ENCODE assay signal across 23 cellular contexts in the genomic region with DNA sequence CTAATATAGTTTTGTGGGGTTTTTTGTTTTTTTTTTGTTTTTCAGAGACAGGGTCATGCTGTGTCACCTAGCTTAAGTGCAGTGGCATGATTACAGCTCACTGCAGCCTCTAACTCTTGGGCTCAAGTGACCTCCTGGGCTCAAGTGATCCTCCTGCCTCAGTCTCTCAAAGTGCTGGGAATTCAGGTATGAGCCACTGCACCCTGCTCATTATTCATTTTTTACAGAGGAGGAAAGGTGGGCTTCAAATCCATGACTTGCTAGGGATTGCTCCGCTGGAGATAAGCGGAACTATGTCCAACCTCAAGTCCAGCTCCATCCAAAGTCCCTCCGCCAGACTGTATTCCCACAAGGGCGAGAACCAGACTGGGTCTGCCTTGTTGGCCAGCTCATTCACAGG. TPM values are rescaled to one million over a fixed set of nuclear protein-coding genes. Genes with fewer than 3 reads are reported as not detected.
"Had no signal": no experiment of that assay in that cellular context is flagged by ENCODE, and none has a peak within 500 bp of the region (broad histone marks: within the 10 kb centered on the region; RNA-seq: fewer than 3 reads in every experiment).

No MANE protein-coding gene starts in this region.

- H3K27ac ChIP-seq: ascending aorta, body of pancreas, PC-9, SK-N-MC had no signal

- H3K27me3 ChIP-seq: ascending aorta, body of pancreas had no signal

- H3K9me3 ChIP-seq: ascending aorta, body of pancreas had no signal

- H3K4me3 ChIP-seq: ascending aorta, body of pancreas, PC-9, SK-N-MC had no signal

- ATAC-seq: body of pancreas, T-cell had no signal

- H3K4me1 ChIP-seq: ascending aorta, body of pancreas had no signal

- H3K36me3 ChIP-seq: ascending aorta had no signal

- DNase-seq: activated B cell treated with CpG ODN at 0.5 μM for 24 hours; activated CD4-positive, alpha-beta T cell treated with anti-CD3 and anti-CD28 coated beads for 1 hour; activated CD4-positive, alpha-beta T cell treated with anti-CD3 and anti-CD28 coated beads, Interleukin-2, amount 10 ng/mL, durations not matched to agents 24 days and 14 days; activated CD4-positive, alpha-beta T cell treated with anti-CD3 and anti-CD28 coated beads, Interleukin-2, amount 50 U/mL, for 48 hours; activated effector memory CD4-positive, alpha-beta T cell treated with Interleukin-2 at 50 U/mL for 16 hours; activated naive CD4-positive, alpha-beta T cell; activated T-cell treated with anti-CD3 and anti-CD28 coated beads, Interleukin-2, amount 50 U/mL, for 1 hour; body of pancreas; Karpas-422; MM.1S; NCI-H1105 treated with DMSO at 0.1 percent for 48 hours; NCI-H1436 treated with DMSO at 0.1 percent for 48 hours; NCI-H187; NCI-H2081; NCI-H510A treated with DMSO at 0.1 percent for 48 hours; PC-9; SHP77 treated with DMSO at 0.1 percent for 48 hours; T-cell; T-helper 2 cell; T1000 had no signal

RNA-seq across cellular contexts. Expression of a gene that starts 8.0 kb away (rescaled TPM):
- total RNA-seq: activated B cell treated with CpG ODN at 0.5 μM for 24 hours; activated CD4-positive, alpha-beta T cell treated with anti-CD3 and anti-CD28 coated beads, Interleukin-2, amount 10 ng/mL, durations not matched to agents 24 days and 14 days; activated T-helper 1 cell treated with anti-CD3 and anti-CD28 coated beads, Interleukin-12 subunit alpha, Interleukin-12 subunit beta, Interleukin-2, Interleukin-4 antibody, amounts not matched to agents 30 ng/mL and 10 ng/mL and 1 ng/mL, durations not matched to agents 14 hours and 24 hours and 36 hours; T-cell had no signal
